In the genomic region with DNA sequence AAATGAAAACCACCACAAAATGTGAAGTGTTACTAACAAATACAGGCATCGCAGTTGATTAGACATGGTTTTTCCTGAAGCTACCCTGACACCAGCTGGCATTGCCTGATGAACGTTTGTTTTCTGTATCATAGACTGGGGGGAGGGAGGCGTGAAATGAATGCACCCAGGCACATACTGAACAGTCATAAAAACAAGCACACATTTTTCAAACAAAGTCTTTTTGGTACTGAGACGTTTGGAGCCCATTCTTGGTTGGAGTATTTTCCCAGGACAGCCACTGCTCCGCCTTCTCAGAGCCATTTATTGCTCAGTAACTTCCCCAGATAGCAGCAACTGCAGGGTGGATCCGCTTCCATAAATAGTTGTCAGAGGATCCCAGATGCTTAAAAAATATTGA, we compare ENCODE assay signal across 14 cellular contexts. TPM values are rescaled to one million over a fixed set of nuclear protein-coding genes. Genes with fewer than 3 reads are reported as not detected.
DNase-seq lines count a peak whose midpoint lies in the region; ATAC-seq and TF ChIP-seq lines count a peak whose summit lies in the region.
"Had no signal": no experiment of that assay in that cellular context is flagged by ENCODE, and none has a peak within 500 bp of the region (broad histone marks: within the 10 kb centered on the region; RNA-seq: fewer than 3 reads in every experiment).

No MANE protein-coding gene starts in this region.

- no peaks in the 10 kb centered on the region for H3K27me3 Mint-ChIP-seq in activated CD4-positive, alpha-beta T cell treated with anti-CD3 and anti-CD28 coated beads for 36 hours
- no peaks in the 10 kb centered on the region for H3K27me3 Mint-ChIP-seq in T-helper 2 cell treated with Interferon-gamma antibody and Interleukin-4, amounts not matched to agents 5 μg/mL and 100 μg/mL, for 36 hours (ENCODE audit: low read depth)

- H3K4me1 ChIP-seq in right cardiac atrium (ENCODE audit: control insufficient read depth, insufficient read depth, low read length): peaks cover 19% of the 10 kb centered on the region

- H3K36me3 Mint-ChIP-seq in activated CD4-positive, alpha-beta T cell treated with anti-CD3 and anti-CD28 coated beads for 36 hours (ENCODE audit: low read depth): peaks cover 40% of the 10 kb centered on the region
- peaks cover 88% of the 10 kb centered on the region for H3K36me3 Mint-ChIP-seq in stimulated activated effector memory CD8-positive, alpha-beta T cell treated with anti-CD3 and anti-CD28 coated beads, Interleukin-12 subunit alpha, Interleukin-12 subunit beta, amount 100 ng/mL, for 72 hours
- H3K36me3 Mint-ChIP-seq in T-helper 2 cell treated with Interferon-gamma antibody and Interleukin-4, amounts not matched to agents 5 μg/mL and 100 μg/mL, for 36 hours (ENCODE audit: low read depth): peaks cover 67% of the 10 kb centered on the region

- H3K27ac ChIP-seq in WERI-Rb-1 (peak overlapping the region; percentile 23), right cardiac atrium (ENCODE audit: low read length) (peak overlapping the region; percentile 50)
- H3K27ac ChIP-seq: A549 had no signal

- peaks cover 7% of the 10 kb centered on the region for H3K36me3 ChIP-seq in WERI-Rb-1

- CTCF ChIA-PET in activated CD4-positive, alpha-beta T cell treated with anti-CD3 and anti-CD28 coated beads for 36 hours (lab: Charles Lee): no interaction called here

- peak; percentile 74 for ATAC-seq in activated CD4-positive, alpha-beta T cell treated with anti-CD3 and anti-CD28 coated beads for 36 hours
- ATAC-seq in right cardiac atrium: no peak
- ATAC-seq in stimulated activated effector memory CD8-positive, alpha-beta T cell treated with anti-CD3 and anti-CD28 coated beads, Interleukin-12 subunit alpha, Interleukin-12 subunit beta, amount 100 ng/mL, for 72 hours: peak; percentile 86
- ATAC-seq: A549 had no signal

- no peak for TF ChIP-seq CTCF in WERI-Rb-1 (IDR thresholded peaks at IDR 0.05; ENCODE audit: low read depth, low read length)

- no peaks in the 10 kb centered on the region for H3K27me3 ChIP-seq in WERI-Rb-1 (ENCODE audit: insufficient read depth, low read depth, severe bottlenecking)
- no peaks in the 10 kb centered on the region for H3K27me3 ChIP-seq in right cardiac atrium (ENCODE audit: control insufficient read depth, insufficient read depth)
- H3K27me3 ChIP-seq: sigmoid colon had no signal

- POLR2A ChIA-PET in activated CD4-positive, alpha-beta T cell treated with anti-CD3 and anti-CD28 coated beads for 36 hours (lab: Charles Lee): no interaction called here

- H3K9me3 Mint-ChIP-seq in activated CD4-positive, alpha-beta T cell treated with anti-CD3 and anti-CD28 coated beads for 36 hours (ENCODE audit: low read depth): no peaks in the 10 kb centered on the region
- H3K9me3 Mint-ChIP-seq in stimulated activated effector memory CD8-positive, alpha-beta T cell treated with anti-CD3 and anti-CD28 coated beads, Interleukin-12 subunit alpha, Interleukin-12 subunit beta, amount 100 ng/mL, for 72 hours: no peaks in the 10 kb centered on the region
- no peaks in the 10 kb centered on the region for H3K9me3 Mint-ChIP-seq in T-helper 2 cell treated with Interferon-gamma antibody and Interleukin-4, amounts not matched to agents 5 μg/mL and 100 μg/mL, for 36 hours

- intact Hi-C loops in activated CD4-positive, alpha-beta T cell treated with anti-CD3 and anti-CD28 coated beads for 36 hours (cut with DNase I, micrococcal nuclease): loop anchor here in 1 of 2 experiments (1.0 kb wide), 1 partner anchor 13 kb away; no protein-coding TSS in a partner anchor
- intact Hi-C loops in right cardiac atrium (cut with DNase I): no loop called here

- H3K9me3 ChIP-seq in WERI-Rb-1 (ENCODE audit: severe bottlenecking) (peaks cover 10% of the 10 kb centered on the region), right cardiac atrium (ENCODE audit: control insufficient read depth, low read length) (no peaks in the 10 kb centered on the region)
- H3K9me3 ChIP-seq: A549, sigmoid colon had no signal

- peak; percentile 58 for DNase-seq in activated CD4-positive, alpha-beta T cell treated with anti-CD3 and anti-CD28 coated beads for 36 hours
- no peak for DNase-seq in activated CD4-positive, alpha-beta T cell treated with anti-CD3 and anti-CD28 coated beads for 4 hours
- DNase-seq in WERI-Rb-1 (no peak), right cardiac atrium (no peak), NCI-H187 (lab: John Stamatoyannopoulos, UW) (no peak), MV-4-11 (lab: John Stamatoyannopoulos, UW) (no peak)
- DNase-seq in stimulated activated effector memory CD8-positive, alpha-beta T cell treated with anti-CD3 and anti-CD28 coated beads, Interleukin-12 subunit alpha, Interleukin-12 subunit beta, amount 100 ng/mL, for 72 hours (ENCODE audit: low spot score in 2 of 2): no peak
- DNase-seq in T-helper 2 cell treated with Interferon-gamma antibody and Interleukin-4, amounts not matched to agents 5 μg/mL and 100 μg/mL, for 36 hours (ENCODE audit: low spot score): no peak
- DNase-seq: activated CD4-positive, alpha-beta T cell treated with anti-CD3 and anti-CD28 coated beads for 1 hour; activated gamma-delta T cell treated with Interleukin-2 at 50 U/mL for 16 hours; cerebellar nuclear complex; kidney had no signal

- 48% methylated on average over 6 of the region's 6 CpGs for WGBS in right cardiac atrium

- H3K4me1 Mint-ChIP-seq in activated CD4-positive, alpha-beta T cell treated with anti-CD3 and anti-CD28 coated beads for 36 hours: peaks cover 49% of the 10 kb centered on the region
- H3K4me1 Mint-ChIP-seq in stimulated activated effector memory CD8-positive, alpha-beta T cell treated with anti-CD3 and anti-CD28 coated beads, Interleukin-12 subunit alpha, Interleukin-12 subunit beta, amount 100 ng/mL, for 72 hours: peaks cover 66% of the 10 kb centered on the region
- peaks cover 23% of the 10 kb centered on the region for H3K4me1 Mint-ChIP-seq in T-helper 2 cell treated with Interferon-gamma antibody and Interleukin-4, amounts not matched to agents 5 μg/mL and 100 μg/mL, for 36 hours (ENCODE audit: low read depth)

- H3K27ac Mint-ChIP-seq in activated CD4-positive, alpha-beta T cell treated with anti-CD3 and anti-CD28 coated beads for 36 hours: peak overlapping the region; percentile 80
- peak overlapping the region; percentile 88 for H3K27ac Mint-ChIP-seq in stimulated activated effector memory CD8-positive, alpha-beta T cell treated with anti-CD3 and anti-CD28 coated beads, Interleukin-12 subunit alpha, Interleukin-12 subunit beta, amount 100 ng/mL, for 72 hours
- no peak overlapping the region for H3K27ac Mint-ChIP-seq in T-helper 2 cell treated with Interferon-gamma antibody and Interleukin-4, amounts not matched to agents 5 μg/mL and 100 μg/mL, for 36 hours

- H3K4me3 Mint-ChIP-seq in activated CD4-positive, alpha-beta T cell treated with anti-CD3 and anti-CD28 coated beads for 36 hours: no peak overlapping the region
- no peak overlapping the region for H3K4me3 Mint-ChIP-seq in stimulated activated effector memory CD8-positive, alpha-beta T cell treated with anti-CD3 and anti-CD28 coated beads, Interleukin-12 subunit alpha, Interleukin-12 subunit beta, amount 100 ng/mL, for 72 hours
- no peak overlapping the region for H3K4me3 Mint-ChIP-seq in T-helper 2 cell treated with Interferon-gamma antibody and Interleukin-4, amounts not matched to agents 5 μg/mL and 100 μg/mL, for 36 hours

- H3K4me3 ChIP-seq in WERI-Rb-1 (ENCODE audit: low read depth, low read length): no peak overlapping the region
- H3K4me3 ChIP-seq in right cardiac atrium (ENCODE audit: low read length): no peak overlapping the region
- H3K4me3 ChIP-seq: A549, sigmoid colon had no signal

RNA-seq across cellular contexts. Expression of a gene that starts 52.4 kb away (rescaled TPM):
- total RNA-seq in activated CD4-positive, alpha-beta T cell treated with anti-CD3 and anti-CD28 coated beads for 36 hours: 100 to 1,000 TPM; 147 to 212 TPM
- 100 to 1,000 TPM in 2 of 4 donors, 10 to 100 TPM in 2; 42.3 to 108 (median 88.2) TPM for total RNA-seq in right cardiac atrium
- 52.7 TPM for polyA plus RNA-seq in right cardiac atrium

Comparison
In these comparisons a context has a peak if more than half of its experiments do, and no peak if none do; other contexts are left out.
1. ATAC-seq: peak in activated CD4-positive, alpha-beta T cell treated with anti-CD3 and anti-CD28 coated beads for 36 hours (single experiment) and stimulated activated effector memory CD8-positive, alpha-beta T cell treated with anti-CD3 and anti-CD28 coated beads, Interleukin-12 subunit alpha, Interleukin-12 subunit beta, amount 100 ng/mL, for 72 hours (single experiment); none in right cardiac atrium (0 of 2).